In the genomic region with DNA sequence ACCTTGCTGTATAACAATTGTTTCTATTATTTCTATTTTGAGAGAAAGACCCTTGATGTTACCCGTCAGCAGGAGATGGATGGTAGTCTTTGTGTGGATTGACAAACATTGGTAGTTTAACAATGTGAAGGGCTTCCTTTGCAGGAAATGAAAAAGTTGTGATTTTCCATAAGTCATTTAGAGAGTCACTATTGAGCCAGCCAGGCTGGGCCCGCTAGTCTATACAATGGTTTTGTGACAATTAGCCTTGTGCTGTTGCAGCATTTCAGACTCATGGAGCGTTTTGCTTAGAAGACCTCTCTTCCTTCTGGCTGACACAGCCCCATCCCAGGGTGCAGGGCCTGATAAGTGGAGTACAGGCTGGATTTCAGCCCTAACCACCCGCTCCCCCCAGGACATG, we compare ENCODE assay signal across 9 cellular contexts. TPM values are rescaled to one million over a fixed set of nuclear protein-coding genes. Genes with fewer than 3 reads are reported as not detected.
DNase-seq lines count a peak whose midpoint lies in the region; ATAC-seq, FAIRE-seq and TF ChIP-seq lines count a peak whose summit lies in the region.
"Had no signal": no experiment of that assay in that cellular context is flagged by ENCODE, and none has a peak within 500 bp of the region (broad histone marks: within the 10 kb centered on the region; RNA-seq: fewer than 3 reads in every experiment).

No MANE protein-coding gene starts in this region.

- H3K36me3 Mint-ChIP-seq in activated naive CD4-positive, alpha-beta T cell treated with anti-CD3 and anti-CD28 coated beads, Interleukin-2, amount 50 U/mL, for 72 hours: peaks cover 7 to 17% of the 10 kb centered on the region in 2 donors

- POLR2A ChIA-PET in HepG2 (lab: Yijun Ruan, JAX): interaction anchor here (1.0 to 1.3 kb wide), 4 partner anchors 10 to 102 kb away, joined by 3 to 4 read pairs (median 4); no protein-coding TSS in a partner anchor

- TF ChIP-seq CTCF in RWPE2 (IDR thresholded peaks at IDR 0.05; ENCODE audit: poor library complexity, severe bottlenecking) (no peak), HepG2 (CRISPR knock-in tag; IDR thresholded peaks at IDR 0.05) (no peak), thyroid gland (IDR thresholded peaks at IDR 0.05) (no peak)

- DNase-seq in activated naive CD4-positive, alpha-beta T cell treated with anti-CD3 and anti-CD28 coated beads, Interleukin-2, amount 50 U/mL, for 72 hours (ENCODE audit: low spot score in 2 of 2): no peak
- no peak for DNase-seq in activated naive CD4-positive, alpha-beta T cell treated with anti-CD3 and anti-CD28 coated beads, Interleukin-2, amount 50 U/mL, for 16 hours
- no peak for DNase-seq in RWPE2 (ENCODE audit: low spot score)
- peak; percentile 57 for DNase-seq in HepG2 (ENCODE audit: low spot score)
- DNase-seq in thyroid gland: no peak
- no peak for DNase-seq in SKM-1 (lab: John Stamatoyannopoulos, UW; ENCODE audit: unreplicated experiment)
- no peak for DNase-seq in SJCRH30
- DNase-seq: NCI-H524 treated with DMSO at 0.1 percent for 48 hours had no signal

- peak overlapping the region; percentile 20 for H2AFZ ChIP-seq in HepG2 (ENCODE audit: low read length)

- peak overlapping the region; percentile 17 to 58 for H3K27ac Mint-ChIP-seq in activated naive CD4-positive, alpha-beta T cell treated with anti-CD3 and anti-CD28 coated beads, Interleukin-2, amount 50 U/mL, for 72 hours

- H4K20me1 ChIP-seq in HepG2 (ENCODE audit: insufficient read depth, low read length): no peaks in the 10 kb centered on the region

- H3K4me3 ChIP-seq in RWPE2 (ENCODE audit: severe bottlenecking): no peak overlapping the region
- H3K4me3 ChIP-seq in HepG2 (replicated peaks in 1 of 3; ENCODE audit: insufficient read depth in 1 of 3, low read depth in 2 of 3, low read length in 3 of 3): peak overlapping the region in 2 of 3 experiments; percentile 16 to 27; a peak in 1 of 6 replicates
- no peak overlapping the region for H3K4me3 ChIP-seq in thyroid gland (replicated peaks in 1 of 3)
- no peak overlapping the region for H3K4me3 ChIP-seq in SJCRH30

- H3K4me2 ChIP-seq in HepG2 (ENCODE audit: low read depth, low read length): peak overlapping the region; percentile 54

- in situ Hi-C loops in HepG2 (cut with HindIII; ENCODE audit: extremely low pct_ligation_motif_present, low pct_unique_long_range_greater_than_20kb): no loop called here

- H3K27ac ChIP-seq in RWPE2 (ENCODE audit: poor library complexity, severe bottlenecking) (peak overlapping the region; percentile 99), HepG2 (ENCODE audit: extremely low read length, insufficient read depth, low read length) (peak overlapping the region; percentile 64), thyroid gland (peak overlapping the region; percentile 21 to 51 (median 34)), SJCRH30 (no peak overlapping the region)

- CTCF ChIA-PET in HepG2 (lab: Yijun Ruan, JAX; ENCODE audit: low intra/inter-chr PET ratio, low total read pairs): no interaction called here

- peak in 1 of 2 experiments; percentile 69; a peak in 1 of 4 replicates for TF ChIP-seq EP300 in HepG2 (IDR thresholded peaks at IDR 0.05; ENCODE audit: low read depth in 2 of 2, low read length in 2 of 2)
- TF ChIP-seq EP300 in HepG2 (CRISPR knock-in tag; IDR thresholded peaks at IDR 0.05; ENCODE audit: borderline replicate concordance): no peak

- no TSS peak for BruUV-seq in HepG2 (replicated peaks; lab: Mats Ljungman, UMichigan)

- H3K36me3 ChIP-seq in RWPE2 (ENCODE audit: low read depth) (peaks cover 24% of the 10 kb centered on the region), HepG2 (replicated peaks in 1 of 2; ENCODE audit: control insufficient read depth in 1 of 2, insufficient read depth in 2 of 2, low read length in 2 of 2) (no peaks in the 10 kb centered on the region), thyroid gland (no peaks in the 10 kb centered on the region), SJCRH30 (no peaks in the 10 kb centered on the region)

- 25% methylated on average over 4 of the region's 4 CpGs for WGBS in HepG2 (ENCODE audit: low lambda C conversion rate)
- 74 to 80% methylated on average over 4 of the region's 4 CpGs for WGBS in thyroid gland, 2 donors

- intact Hi-C loops in HepG2 (cut with micrococcal nuclease; ENCODE audit: unreplicated experiment): loop anchor here (1.0 kb wide), 1 partner anchor 39 kb away; no protein-coding TSS in a partner anchor
- intact Hi-C loops in thyroid gland (cut with DNase I): loop anchor here (10.0 kb wide), 1 partner anchor 54 kb away; no protein-coding TSS in a partner anchor

- H3K9me3 ChIP-seq in RWPE2 (ENCODE audit: severe bottlenecking): no peaks in the 10 kb centered on the region
- H3K9me3 ChIP-seq in HepG2 (ENCODE audit: low read length): no peaks in the 10 kb centered on the region
- H3K9me3 ChIP-seq in thyroid gland: no peaks in the 10 kb centered on the region
- H3K9me3 ChIP-seq in SJCRH30 (replicated peaks): 0 out of 2 replicates have a peak, but pooled peaks cover 3% of the 10 kb centered on the region

- no peak for FAIRE-seq in HepG2 (lab: Jason Lieb, UNC)

- TF ChIP-seq RAD21 in HepG2 (CRISPR knock-in tag; IDR thresholded peaks at IDR 0.05): no peak

- TF ChIP-seq POLR2A in HepG2 (IDR thresholded peaks at IDR 0.05; ENCODE audit: insufficient read depth in 1 of 2, low read depth in 2 of 2, low read length in 2 of 2): no peak
- no peak for TF ChIP-seq POLR2A in thyroid gland (IDR thresholded peaks at IDR 0.05)

- no peaks in the 10 kb centered on the region for H3K27me3 ChIP-seq in RWPE2 (ENCODE audit: insufficient read depth, poor library complexity, severe bottlenecking)
- no peaks in the 10 kb centered on the region for H3K27me3 ChIP-seq in HepG2 (ENCODE audit: control insufficient read depth in 1 of 2, insufficient read depth in 2 of 2, low read length in 2 of 2)
- no peaks in the 10 kb centered on the region for H3K27me3 ChIP-seq in thyroid gland
- no peaks in the 10 kb centered on the region for H3K27me3 ChIP-seq in SJCRH30

- H3K4me1 ChIP-seq in RWPE2 (ENCODE audit: insufficient read depth, poor library complexity, severe bottlenecking) (peaks cover 73% of the 10 kb centered on the region), HepG2 (ENCODE audit: insufficient read depth, low read length) (peaks cover 78% of the 10 kb centered on the region), thyroid gland (peaks cover 27 to 38% of the 10 kb centered on the region in 2 donors), SJCRH30 (peaks cover 44% of the 10 kb centered on the region)

- H3K9ac ChIP-seq in HepG2 (ENCODE audit: insufficient read depth, low read depth, low read length): peak overlapping the region; percentile 56

- peak; percentile 21 to 61 for ATAC-seq in activated naive CD4-positive, alpha-beta T cell treated with anti-CD3 and anti-CD28 coated beads, Interleukin-2, amount 50 U/mL, for 72 hours
- ATAC-seq in RWPE2 (ENCODE audit: low read depth) (no peak), HepG2 (peak; percentile 73), HG03039 (IDR thresholded peaks at IDR 0.05; ENCODE audit: unreplicated experiment) (no peak)

- no peaks in the 10 kb centered on the region for H3K9me3 Mint-ChIP-seq in activated naive CD4-positive, alpha-beta T cell treated with anti-CD3 and anti-CD28 coated beads, Interleukin-2, amount 50 U/mL, for 72 hours

- no peaks in the 10 kb centered on the region for H3K79me2 ChIP-seq in HepG2 (ENCODE audit: insufficient read depth, low read length)

TF ChIP-seq in HepG2, 621 proteins besides CTCF, POLR2A, EP300 and RAD21 (continues in another document):
- peak; percentile 38; the same call in 1 of the 2 replicates for TF ChIP-seq POLR2G (IDR thresholded peaks at IDR 0.05; ENCODE audit: low read depth, low read length)
- TF ChIP-seq ETV5 (CRISPR knock-in tag; IDR thresholded peaks at IDR 0.05; ENCODE audit: borderline replicate concordance): 0 out of 2 replicates have a peak, but pooled peaks have one; percentile 30
- no peak for TF ChIP-seq SOX13 (IDR thresholded peaks at IDR 0.05)
- peak in 1 of 2 experiments; percentile 93; a peak in 2 of 4 replicates for TF ChIP-seq SOX13 (CRISPR knock-in tag; conservative IDR thresholded peaks at IDR 0.05 in 1 of 2, IDR thresholded peaks at IDR 0.05 in 1 of 2)

RNA-seq across cellular contexts. Expression of gene SLC38A2, which starts 18.3 kb away (rescaled TPM):
- 100 to 1,000 TPM; 249 to 315 TPM for total RNA-seq in activated naive CD4-positive, alpha-beta T cell treated with anti-CD3 and anti-CD28 coated beads, Interleukin-2, amount 50 U/mL, for 72 hours
- total RNA-seq in HepG2 (2016; rRNA removed; fragmentation: Illumina TruSeq; extraction: Trizol) (230 and 368 TPM in 2 replicates), thyroid gland (100 to 1,000 TPM; 210 to 460 (median 314) TPM)
- total RNA-seq in HepG2 (2016; cell fraction: cytosol; rRNA removed; fragmentation: Illumina TruSeq; extraction: Trizol; ENCODE audit: low read depth): 31.8 and 45.4 TPM in 2 replicates
- total RNA-seq in HepG2 (2016; cell fraction: insoluble cytoplasmic fraction; rRNA removed; fragmentation: Illumina TruSeq; extraction: Trizol): 210 and 375 TPM in 2 replicates
- 98.8 and 127 TPM in 2 replicates for total RNA-seq in HepG2 (2016; cell fraction: membrane; rRNA removed; fragmentation: Illumina TruSeq; extraction: Trizol)
- total RNA-seq in HepG2 (2016; cell fraction: nucleus; rRNA removed; fragmentation: Illumina TruSeq; extraction: Trizol): 947 and 961 TPM in 2 replicates
- 861 and 880 TPM in 2 replicates for polyA plus RNA-seq in HepG2 (2011; rRNA removed)
- 346 and 636 TPM in 2 replicates for polyA plus RNA-seq in HepG2 (2011; cell fraction: cytosol; rRNA removed)
- polyA plus RNA-seq in HepG2 (2011; cell fraction: nucleus; rRNA removed): 926 and 1,239 TPM in 2 replicates
- 836 and 868 TPM in 2 replicates for polyA plus RNA-seq in HepG2 (2012)
- 8.1 TPM in 2 replicates for polyA plus RNA-seq in HepG2 (2016; cell fraction: cytosol; fragmentation: Illumina TruSeq; extraction: Trizol; ENCODE audit: low read depth)
- 138 and 148 TPM in 2 replicates for polyA plus RNA-seq in HepG2 (2016; cell fraction: insoluble cytoplasmic fraction; fragmentation: Illumina TruSeq; extraction: Trizol; ENCODE audit: low read depth)
- 24.1 and 28.9 TPM in 2 replicates for polyA plus RNA-seq in HepG2 (2016; cell fraction: membrane; fragmentation: Illumina TruSeq; extraction: Trizol; ENCODE audit: low read depth)
- polyA plus RNA-seq in HepG2 (2016; cell fraction: nucleus; fragmentation: Illumina TruSeq; extraction: Trizol; ENCODE audit: insufficient read depth, low read depth): 882 and 909 TPM in 2 replicates
- polyA minus RNA-seq in HepG2 (2011; rRNA and poly(A)+ RNA removed; ENCODE audit: low replicate concordance): 406 and 1,055 TPM in 2 replicates
- 1,075 and 1,302 TPM in 2 replicates for polyA minus RNA-seq in HepG2 (2011; cell fraction: cytosol; rRNA and poly(A)+ RNA removed)
- polyA minus RNA-seq in HepG2 (2011; cell fraction: nucleus; rRNA and poly(A)+ RNA removed): 2,125 and 2,864 TPM in 2 replicates
- 213 and 260 TPM in 2 replicates for total RNA-seq in SJCRH30 (2014; rRNA removed; shearing (Covaris generic))

Comparison
In these comparisons a context has a peak if more than half of its experiments do, and no peak if none do; other contexts are left out.
1. ATAC-seq: peak in activated naive CD4-positive, alpha-beta T cell treated with anti-CD3 and anti-CD28 coated beads, Interleukin-2, amount 50 U/mL, for 72 hours (2 of 2) and HepG2 (single experiment); none in RWPE2 (single experiment) and HG03039 (single experiment).
2. H3K4me3 ChIP-seq: peak in HepG2 (2 of 3); none in RWPE2 (single experiment), thyroid gland (0 of 3) and SJCRH30 (single experiment).